1 cellular context compared by ENCODE assay signal in the genomic region with DNA sequence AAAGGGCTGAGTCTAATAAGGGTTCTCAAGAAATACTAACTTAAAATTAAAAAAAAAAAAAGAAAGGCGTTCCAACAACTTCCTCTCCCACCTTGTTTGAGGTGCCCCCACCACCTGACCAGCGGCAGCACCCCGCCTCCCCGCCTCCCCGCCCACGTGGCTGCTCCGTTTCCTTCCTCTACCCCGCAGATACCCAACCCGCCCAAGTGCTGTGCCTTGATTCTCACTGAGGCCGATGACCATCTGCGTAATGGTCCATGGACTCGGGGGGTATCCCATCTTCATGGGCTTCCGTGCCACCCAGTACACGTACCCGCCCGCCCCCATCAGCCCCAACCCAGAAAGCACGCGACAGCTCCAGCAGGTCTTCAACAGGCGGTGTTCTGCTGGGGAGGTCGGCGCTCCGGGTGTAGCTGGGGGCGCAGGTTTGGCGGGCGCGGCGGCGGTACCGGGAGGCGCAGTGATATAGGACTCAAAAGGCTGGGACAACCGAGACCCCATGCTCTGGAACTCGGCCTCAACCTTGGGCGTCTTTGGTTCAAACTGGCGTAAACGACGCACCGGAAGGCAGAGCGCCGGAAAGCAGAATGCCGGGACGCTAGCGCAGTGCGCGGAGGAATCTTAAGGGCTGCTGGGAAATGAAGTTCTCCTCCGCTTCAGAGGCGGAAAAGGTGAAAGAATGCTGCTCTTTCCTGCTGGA.
TF ChIP-seq lines count a peak whose summit lies in the region.

A gene with protein sequence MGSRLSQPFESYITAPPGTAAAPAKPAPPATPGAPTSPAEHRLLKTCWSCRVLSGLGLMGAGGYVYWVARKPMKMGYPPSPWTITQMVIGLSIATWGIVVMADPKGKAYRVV (minus strand): TSS at position 545 of the 700 bp plus-strand sequence. CDS start 44 bp downstream, at position 501.

TF ChIP-seq in HepG2, 621 proteins besides CTCF, POLR2A, EP300 and RAD21 (continued from another document and continues in another):
- TF ChIP-seq, protein P1, sequence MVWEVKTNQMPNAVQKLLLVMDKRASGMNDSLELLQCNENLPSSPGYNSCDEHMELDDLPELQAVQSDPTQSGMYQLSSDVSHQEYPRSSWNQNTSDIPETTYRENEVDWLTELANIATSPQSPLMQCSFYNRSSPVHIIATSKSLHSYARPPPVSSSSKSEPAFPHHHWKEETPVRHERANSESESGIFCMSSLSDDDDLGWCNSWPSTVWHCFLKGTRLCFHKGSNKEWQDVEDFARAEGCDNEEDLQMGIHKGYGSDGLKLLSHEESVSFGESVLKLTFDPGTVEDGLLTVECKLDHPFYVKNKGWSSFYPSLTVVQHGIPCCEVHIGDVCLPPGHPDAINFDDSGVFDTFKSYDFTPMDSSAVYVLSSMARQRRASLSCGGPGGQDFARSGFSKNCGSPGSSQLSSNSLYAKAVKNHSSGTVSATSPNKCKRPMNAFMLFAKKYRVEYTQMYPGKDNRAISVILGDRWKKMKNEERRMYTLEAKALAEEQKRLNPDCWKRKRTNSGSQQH (CRISPR knock-in tag; IDR thresholded peaks at IDR 0.05; ENCODE audit: low read depth) = no peak
- TF ChIP-seq GTF3A (CRISPR knock-in tag; conservative IDR thresholded peaks at IDR 0.05) (no peak), HMGA1 (CRISPR knock-in tag; conservative IDR thresholded peaks at IDR 0.05) (no peak), CBX5 (CRISPR knock-in tag; IDR thresholded peaks at IDR 0.05; ENCODE audit: borderline replicate concordance) (peak; percentile 57; the same call in 1 of the 2 replicates), HMG20B (CRISPR knock-in tag; conservative IDR thresholded peaks at IDR 0.05) (no peak), ZFP1 (CRISPR knock-in tag; IDR thresholded peaks at IDR 0.05) (no peak), ZNF777 (CRISPR knock-in tag; IDR thresholded peaks at IDR 0.05) (no peak; the same call in 1 of the 2 replicates), TAF1 (CRISPR knock-in tag; IDR thresholded peaks at IDR 0.05) (peak; percentile 79), AGO1 (IDR thresholded peaks at IDR 0.05; ENCODE audit: low read depth, low read length, poor library complexity, severe bottlenecking) (no peak), ZSCAN20 (CRISPR knock-in tag; IDR thresholded peaks at IDR 0.05; ENCODE audit: borderline replicate concordance) (no peak), SIX4 (CRISPR knock-in tag; IDR thresholded peaks at IDR 0.05) (no peak), ZNF841 (CRISPR knock-in tag; IDR thresholded peaks at IDR 0.05; ENCODE audit: borderline replicate concordance) (no peak), ATF7-NPFF (CRISPR knock-in tag; IDR thresholded peaks at IDR 0.05; ENCODE audit: low read depth) (no peak), MBNL3 (CRISPR knock-in tag; conservative IDR thresholded peaks at IDR 0.05) (no peak), ZNF20 (CRISPR knock-in tag; IDR thresholded peaks at IDR 0.05) (no peak), ZNF790 (CRISPR knock-in tag; IDR thresholded peaks at IDR 0.05; ENCODE audit: borderline replicate concordance) (no peak), ZNF619 (CRISPR knock-in tag; IDR thresholded peaks at IDR 0.05) (no peak), ZNF878 (CRISPR knock-in tag; IDR thresholded peaks at IDR 0.05) (no peak), ZNF788 (CRISPR knock-in tag; IDR thresholded peaks at IDR 0.05; ENCODE audit: borderline replicate concordance) (peak; percentile 54; the same call in 1 of the 2 replicates), MED1 (CRISPR knock-in tag; IDR thresholded peaks at IDR 0.05) (no peak), MXD4 (CRISPR knock-in tag; IDR thresholded peaks at IDR 0.05) (peak; percentile 70), ZNF468 (CRISPR knock-in tag; IDR thresholded peaks at IDR 0.05) (no peak), ZKSCAN5 (CRISPR knock-in tag; IDR thresholded peaks at IDR 0.05) (no peak), DNMT3B (CRISPR knock-in tag; conservative IDR thresholded peaks at IDR 0.05) (no peak), THYN1 (CRISPR knock-in tag; IDR thresholded peaks at IDR 0.05; ENCODE audit: borderline replicate concordance, low read depth) (no peak), HNF4G (IDR thresholded peaks at IDR 0.05; ENCODE audit: borderline replicate concordance, low read depth, low read length) (no peak), HNF4G (CRISPR knock-in tag; IDR thresholded peaks at IDR 0.05; ENCODE audit: borderline replicate concordance, low read depth) (no peak), ARNT2 (CRISPR knock-in tag; IDR thresholded peaks at IDR 0.05; ENCODE audit: low read depth) (no peak)
- TF ChIP-seq, protein P2, sequence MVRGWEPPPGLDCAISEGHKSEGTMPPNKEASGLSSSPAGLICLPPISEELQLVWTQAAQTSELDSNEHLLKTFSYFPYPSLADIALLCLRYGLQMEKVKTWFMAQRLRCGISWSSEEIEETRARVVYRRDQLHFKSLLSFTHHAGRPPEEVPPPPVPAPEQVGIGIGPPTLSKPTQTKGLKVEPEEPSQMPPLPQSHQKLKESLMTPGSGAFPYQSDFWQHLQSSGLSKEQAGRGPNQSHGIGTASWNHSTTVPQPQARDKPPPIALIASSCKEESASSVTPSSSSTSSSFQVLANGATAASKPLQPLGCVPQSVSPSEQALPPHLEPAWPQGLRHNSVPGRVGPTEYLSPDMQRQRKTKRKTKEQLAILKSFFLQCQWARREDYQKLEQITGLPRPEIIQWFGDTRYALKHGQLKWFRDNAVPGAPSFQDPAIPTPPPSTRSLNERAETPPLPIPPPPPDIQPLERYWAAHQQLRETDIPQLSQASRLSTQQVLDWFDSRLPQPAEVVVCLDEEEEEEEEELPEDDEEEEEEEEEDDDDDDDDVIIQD (CRISPR knock-in tag; IDR thresholded peaks at IDR 0.05; ENCODE audit: low read depth) = no peak; the same call in 1 of the 2 replicates
- TF ChIP-seq, protein P3, sequence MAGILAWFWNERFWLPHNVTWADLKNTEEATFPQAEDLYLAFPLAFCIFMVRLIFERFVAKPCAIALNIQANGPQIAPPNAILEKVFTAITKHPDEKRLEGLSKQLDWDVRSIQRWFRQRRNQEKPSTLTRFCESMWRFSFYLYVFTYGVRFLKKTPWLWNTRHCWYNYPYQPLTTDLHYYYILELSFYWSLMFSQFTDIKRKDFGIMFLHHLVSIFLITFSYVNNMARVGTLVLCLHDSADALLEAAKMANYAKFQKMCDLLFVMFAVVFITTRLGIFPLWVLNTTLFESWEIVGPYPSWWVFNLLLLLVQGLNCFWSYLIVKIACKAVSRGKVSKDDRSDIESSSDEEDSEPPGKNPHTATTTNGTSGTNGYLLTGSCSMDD (CRISPR knock-in tag; IDR thresholded peaks at IDR 0.05) = no peak
- TF ChIP-seq, protein P4, sequence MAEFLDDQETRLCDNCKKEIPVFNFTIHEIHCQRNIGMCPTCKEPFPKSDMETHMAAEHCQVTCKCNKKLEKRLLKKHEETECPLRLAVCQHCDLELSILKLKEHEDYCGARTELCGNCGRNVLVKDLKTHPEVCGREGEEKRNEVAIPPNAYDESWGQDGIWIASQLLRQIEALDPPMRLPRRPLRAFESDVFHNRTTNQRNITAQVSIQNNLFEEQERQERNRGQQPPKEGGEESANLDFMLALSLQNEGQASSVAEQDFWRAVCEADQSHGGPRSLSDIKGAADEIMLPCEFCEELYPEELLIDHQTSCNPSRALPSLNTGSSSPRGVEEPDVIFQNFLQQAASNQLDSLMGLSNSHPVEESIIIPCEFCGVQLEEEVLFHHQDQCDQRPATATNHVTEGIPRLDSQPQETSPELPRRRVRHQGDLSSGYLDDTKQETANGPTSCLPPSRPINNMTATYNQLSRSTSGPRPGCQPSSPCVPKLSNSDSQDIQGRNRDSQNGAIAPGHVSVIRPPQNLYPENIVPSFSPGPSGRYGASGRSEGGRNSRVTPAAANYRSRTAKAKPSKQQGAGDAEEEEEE (CRISPR knock-in tag; IDR thresholded peaks at IDR 0.05; ENCODE audit: borderline replicate concordance) = no peak
- TF ChIP-seq, protein P5, sequence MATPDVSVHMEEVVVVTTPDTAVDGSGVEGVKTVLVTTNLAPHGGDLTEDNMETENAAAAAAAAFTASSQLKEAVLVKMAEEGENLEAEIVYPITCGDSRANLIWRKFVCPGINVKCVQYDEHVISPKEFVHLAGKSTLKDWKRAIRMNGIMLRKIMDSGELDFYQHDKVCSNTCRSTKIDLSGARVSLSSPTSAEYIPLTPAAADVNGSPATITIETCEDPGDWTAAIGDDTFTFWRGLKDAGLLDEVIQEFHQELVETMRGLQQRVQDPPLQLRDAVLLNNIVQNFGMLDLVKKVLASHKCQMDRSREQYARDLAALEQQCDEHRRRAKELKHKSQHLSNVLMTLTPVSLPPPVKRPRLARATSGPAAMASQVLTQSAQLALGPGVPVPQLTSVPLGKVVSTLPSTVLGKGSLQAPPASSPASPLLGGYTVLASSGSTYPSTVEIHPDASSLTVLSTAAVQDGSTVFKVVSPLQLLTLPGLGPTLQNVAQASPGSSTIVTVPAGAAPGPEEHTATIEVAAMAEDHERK (CRISPR knock-in tag; IDR thresholded peaks at IDR 0.05; ENCODE audit: low read depth) = peak; percentile 96
- TF ChIP-seq, protein P6, sequence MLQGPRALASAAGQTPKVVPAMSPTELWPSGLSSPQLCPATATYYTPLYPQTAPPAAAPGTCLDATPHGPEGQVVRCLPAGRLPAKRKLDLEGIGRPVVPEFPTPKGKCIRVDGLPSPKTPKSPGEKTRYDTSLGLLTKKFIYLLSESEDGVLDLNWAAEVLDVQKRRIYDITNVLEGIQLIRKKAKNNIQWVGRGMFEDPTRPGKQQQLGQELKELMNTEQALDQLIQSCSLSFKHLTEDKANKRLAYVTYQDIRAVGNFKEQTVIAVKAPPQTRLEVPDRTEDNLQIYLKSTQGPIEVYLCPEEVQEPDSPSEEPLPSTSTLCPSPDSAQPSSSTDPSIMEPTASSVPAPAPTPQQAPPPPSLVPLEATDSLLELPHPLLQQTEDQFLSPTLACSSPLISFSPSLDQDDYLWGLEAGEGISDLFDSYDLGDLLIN (CRISPR knock-in tag; IDR thresholded peaks at IDR 0.05; ENCODE audit: borderline replicate concordance) = no peak
- TF ChIP-seq, protein P7, sequence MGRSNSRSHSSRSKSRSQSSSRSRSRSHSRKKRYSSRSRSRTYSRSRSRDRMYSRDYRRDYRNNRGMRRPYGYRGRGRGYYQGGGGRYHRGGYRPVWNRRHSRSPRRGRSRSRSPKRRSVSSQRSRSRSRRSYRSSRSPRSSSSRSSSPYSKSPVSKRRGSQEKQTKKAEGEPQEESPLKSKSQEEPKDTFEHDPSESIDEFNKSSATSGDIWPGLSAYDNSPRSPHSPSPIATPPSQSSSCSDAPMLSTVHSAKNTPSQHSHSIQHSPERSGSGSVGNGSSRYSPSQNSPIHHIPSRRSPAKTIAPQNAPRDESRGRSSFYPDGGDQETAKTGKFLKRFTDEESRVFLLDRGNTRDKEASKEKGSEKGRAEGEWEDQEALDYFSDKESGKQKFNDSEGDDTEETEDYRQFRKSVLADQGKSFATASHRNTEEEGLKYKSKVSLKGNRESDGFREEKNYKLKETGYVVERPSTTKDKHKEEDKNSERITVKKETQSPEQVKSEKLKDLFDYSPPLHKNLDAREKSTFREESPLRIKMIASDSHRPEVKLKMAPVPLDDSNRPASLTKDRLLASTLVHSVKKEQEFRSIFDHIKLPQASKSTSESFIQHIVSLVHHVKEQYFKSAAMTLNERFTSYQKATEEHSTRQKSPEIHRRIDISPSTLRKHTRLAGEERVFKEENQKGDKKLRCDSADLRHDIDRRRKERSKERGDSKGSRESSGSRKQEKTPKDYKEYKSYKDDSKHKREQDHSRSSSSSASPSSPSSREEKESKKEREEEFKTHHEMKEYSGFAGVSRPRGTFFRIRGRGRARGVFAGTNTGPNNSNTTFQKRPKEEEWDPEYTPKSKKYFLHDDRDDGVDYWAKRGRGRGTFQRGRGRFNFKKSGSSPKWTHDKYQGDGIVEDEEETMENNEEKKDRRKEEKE (IDR thresholded peaks at IDR 0.05) = no peak
- TF ChIP-seq, protein P8, sequence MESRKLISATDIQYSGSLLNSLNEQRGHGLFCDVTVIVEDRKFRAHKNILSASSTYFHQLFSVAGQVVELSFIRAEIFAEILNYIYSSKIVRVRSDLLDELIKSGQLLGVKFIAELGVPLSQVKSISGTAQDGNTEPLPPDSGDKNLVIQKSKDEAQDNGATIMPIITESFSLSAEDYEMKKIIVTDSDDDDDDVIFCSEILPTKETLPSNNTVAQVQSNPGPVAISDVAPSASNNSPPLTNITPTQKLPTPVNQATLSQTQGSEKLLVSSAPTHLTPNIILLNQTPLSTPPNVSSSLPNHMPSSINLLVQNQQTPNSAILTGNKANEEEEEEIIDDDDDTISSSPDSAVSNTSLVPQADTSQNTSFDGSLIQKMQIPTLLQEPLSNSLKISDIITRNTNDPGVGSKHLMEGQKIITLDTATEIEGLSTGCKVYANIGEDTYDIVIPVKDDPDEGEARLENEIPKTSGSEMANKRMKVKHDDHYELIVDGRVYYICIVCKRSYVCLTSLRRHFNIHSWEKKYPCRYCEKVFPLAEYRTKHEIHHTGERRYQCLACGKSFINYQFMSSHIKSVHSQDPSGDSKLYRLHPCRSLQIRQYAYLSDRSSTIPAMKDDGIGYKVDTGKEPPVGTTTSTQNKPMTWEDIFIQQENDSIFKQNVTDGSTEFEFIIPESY (CRISPR knock-in tag; IDR thresholded peaks at IDR 0.05) = no peak; the same call in 1 of the 2 replicates
- TF ChIP-seq, protein P9, sequence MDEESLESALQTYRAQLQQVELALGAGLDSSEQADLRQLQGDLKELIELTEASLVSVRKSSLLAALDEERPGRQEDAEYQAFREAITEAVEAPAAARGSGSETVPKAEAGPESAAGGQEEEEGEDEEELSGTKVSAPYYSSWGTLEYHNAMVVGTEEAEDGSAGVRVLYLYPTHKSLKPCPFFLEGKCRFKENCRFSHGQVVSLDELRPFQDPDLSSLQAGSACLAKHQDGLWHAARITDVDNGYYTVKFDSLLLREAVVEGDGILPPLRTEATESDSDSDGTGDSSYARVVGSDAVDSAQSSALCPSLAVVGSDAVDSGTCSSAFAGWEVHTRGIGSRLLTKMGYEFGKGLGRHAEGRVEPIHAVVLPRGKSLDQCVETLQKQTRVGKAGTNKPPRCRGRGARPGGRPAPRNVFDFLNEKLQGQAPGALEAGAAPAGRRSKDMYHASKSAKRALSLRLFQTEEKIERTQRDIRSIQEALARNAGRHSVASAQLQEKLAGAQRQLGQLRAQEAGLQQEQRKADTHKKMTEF (CRISPR knock-in tag; IDR thresholded peaks at IDR 0.05) = peak; percentile 65; the same call in 1 of the 2 replicates
- TF ChIP-seq, protein P10, sequence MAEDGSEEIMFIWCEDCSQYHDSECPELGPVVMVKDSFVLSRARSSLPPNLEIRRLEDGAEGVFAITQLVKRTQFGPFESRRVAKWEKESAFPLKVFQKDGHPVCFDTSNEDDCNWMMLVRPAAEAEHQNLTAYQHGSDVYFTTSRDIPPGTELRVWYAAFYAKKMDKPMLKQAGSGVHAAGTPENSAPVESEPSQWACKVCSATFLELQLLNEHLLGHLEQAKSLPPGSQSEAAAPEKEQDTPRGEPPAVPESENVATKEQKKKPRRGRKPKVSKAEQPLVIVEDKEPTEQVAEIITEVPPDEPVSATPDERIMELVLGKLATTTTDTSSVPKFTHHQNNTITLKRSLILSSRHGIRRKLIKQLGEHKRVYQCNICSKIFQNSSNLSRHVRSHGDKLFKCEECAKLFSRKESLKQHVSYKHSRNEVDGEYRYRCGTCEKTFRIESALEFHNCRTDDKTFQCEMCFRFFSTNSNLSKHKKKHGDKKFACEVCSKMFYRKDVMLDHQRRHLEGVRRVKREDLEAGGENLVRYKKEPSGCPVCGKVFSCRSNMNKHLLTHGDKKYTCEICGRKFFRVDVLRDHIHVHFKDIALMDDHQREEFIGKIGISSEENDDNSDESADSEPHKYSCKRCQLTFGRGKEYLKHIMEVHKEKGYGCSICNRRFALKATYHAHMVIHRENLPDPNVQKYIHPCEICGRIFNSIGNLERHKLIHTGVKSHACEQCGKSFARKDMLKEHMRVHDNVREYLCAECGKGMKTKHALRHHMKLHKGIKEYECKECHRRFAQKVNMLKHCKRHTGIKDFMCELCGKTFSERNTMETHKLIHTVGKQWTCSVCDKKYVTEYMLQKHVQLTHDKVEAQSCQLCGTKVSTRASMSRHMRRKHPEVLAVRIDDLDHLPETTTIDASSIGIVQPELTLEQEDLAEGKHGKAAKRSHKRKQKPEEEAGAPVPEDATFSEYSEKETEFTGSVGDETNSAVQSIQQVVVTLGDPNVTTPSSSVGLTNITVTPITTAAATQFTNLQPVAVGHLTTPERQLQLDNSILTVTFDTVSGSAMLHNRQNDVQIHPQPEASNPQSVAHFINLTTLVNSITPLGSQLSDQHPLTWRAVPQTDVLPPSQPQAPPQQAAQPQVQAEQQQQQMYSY (CRISPR knock-in tag; IDR thresholded peaks at IDR 0.05) = no peak; the same call in 1 of the 2 replicates
